19 cellular contexts compared by ENCODE assay signal in genomic region chr6:150664091-150664490, GRCh38.
"Had no signal": no experiment of that assay in that cellular context is flagged by ENCODE, and none has a peak within 500 bp of the region (broad histone marks: within the 10 kb centered on the region; RNA-seq: fewer than 3 reads in every experiment).

No MANE protein-coding gene starts in this region.

- DNase-seq: heart left ventricle; islet precursor cell; left ventricle myocardium inferior; midbrain; mucosa of descending colon; naive thymus-derived CD8-positive, alpha-beta T cell; nephron progenitor cell; ovary; right lobe of liver; stimulated activated CD4-positive, alpha-beta T cell treated with anti-CD3 and anti-CD28 coated beads, Interleukin-1b, Interleukin-23, amount 100 ng/mL, for 48 hours; stimulated activated CD4-positive, alpha-beta T cell treated with anti-CD3 and anti-CD28 coated beads, Interleukin-2, amount 100 ng/mL, for 48 hours; stimulated activated CD4-positive, alpha-beta T cell treated with anti-CD3 and anti-CD28 coated beads, Interleukin-4, amount 100 ng/mL, for 4 hours; stimulated activated CD8-positive, alpha-beta memory T cell treated with anti-CD3 and anti-CD28 coated beads, Interleukin-4, amount 100 ng/mL, for 48 hours; stimulated activated naive B cell treated with anti-CD40 and anti-IgM and Interleukin-4, amounts not matched to agents 10 μg/mL and 1 μg/mL and 100 μg/mL, for 72 hours; substantia nigra had no signal

- ATAC-seq: heart left ventricle; mucosa of descending colon; naive thymus-derived CD8-positive, alpha-beta T cell; right lobe of liver; stimulated activated naive B cell treated with anti-CD40 and anti-IgM and Interleukin-4, amounts not matched to agents 10 μg/mL and 1 μg/mL and 100 μg/mL, for 72 hours had no signal

- H3K27me3 Mint-ChIP-seq: progenitor cell of endocrine pancreas; stimulated activated naive B cell treated with anti-CD40 and anti-IgM and Interleukin-4, amounts not matched to agents 10 μg/mL and 1 μg/mL and 100 μg/mL, for 72 hours; type B pancreatic cell had no signal

- H3K36me3 Mint-ChIP-seq: naive thymus-derived CD8-positive, alpha-beta T cell had no signal

- H3K9me3 Mint-ChIP-seq: naive thymus-derived CD8-positive, alpha-beta T cell; nephron progenitor cell; neural progenitor cell; stimulated activated naive B cell treated with anti-CD40 and anti-IgM and Interleukin-4, amounts not matched to agents 10 μg/mL and 1 μg/mL and 100 μg/mL, for 72 hours; stimulated activated naive CD8-positive, alpha-beta T cell treated with anti-CD3 and anti-CD28 coated beads, Interleukin-15, Interleukin-2, amounts not matched to agents 100 ng/mL and 50 ng/mL, for 24 hours; type B pancreatic cell had no signal

- H3K27ac Mint-ChIP-seq: naive thymus-derived CD8-positive, alpha-beta T cell; nephron progenitor cell; progenitor cell of endocrine pancreas; stimulated activated naive CD8-positive, alpha-beta T cell treated with anti-CD3 and anti-CD28 coated beads, Interleukin-15, Interleukin-2, amounts not matched to agents 100 ng/mL and 50 ng/mL, for 24 hours; type B pancreatic cell had no signal

- H3K4me3 Mint-ChIP-seq: naive thymus-derived CD8-positive, alpha-beta T cell; nephron progenitor cell; neural progenitor cell; stimulated activated naive B cell treated with anti-CD40 and anti-IgM and Interleukin-4, amounts not matched to agents 10 μg/mL and 1 μg/mL and 100 μg/mL, for 72 hours; stimulated activated naive CD8-positive, alpha-beta T cell treated with anti-CD3 and anti-CD28 coated beads, Interleukin-15, Interleukin-2, amounts not matched to agents 100 ng/mL and 50 ng/mL, for 24 hours; type B pancreatic cell had no signal
